ENCODE assay signal across 18 cellular contexts in genomic region chr2:239383036-239383795, GRCh38. TPM values are rescaled to one million over a fixed set of nuclear protein-coding genes. Genes with fewer than 3 reads are reported as not detected.
A peak's percentile ranks its signal among the peaks of the same experiment; 100 is the strongest.
DNase-seq lines count a peak whose midpoint lies in the region; ATAC-seq and TF ChIP-seq lines count a peak whose summit lies in the region.
"Had no signal": no experiment of that assay in that cellular context is flagged by ENCODE, and none has a peak within 500 bp of the region (broad histone marks: within the 10 kb centered on the region; RNA-seq: fewer than 3 reads in every experiment).

No MANE protein-coding gene starts in this region.

- DNase-seq in Right ventricle myocardium inferior (ENCODE audit: missing footprints) = peak; percentile 9
- DNase-seq in right atrium auricular region (ENCODE audit: low spot score) = no peak
- DNase-seq in T-helper 17 cell = no peak
- peak; percentile 16 to 39 for DNase-seq in left lung
- DNase-seq in upper lobe of right lung = peak; percentile 43
- no peak for DNase-seq in effector memory CD4-positive, alpha-beta T cell
- DNase-seq in COLO668 (lab: John Stamatoyannopoulos, UW; ENCODE audit: unreplicated experiment) = no peak
- DNase-seq: activated CD4-positive, alpha-beta memory T cell treated with anti-CD3 and anti-CD28 coated beads, Interleukin-2, amount 10 ng/mL, durations not matched to agents 7 days and 5 days; foreskin fibroblast; NCI-H1436; NCI-H524; SW 1271 had no signal

- TF ChIP-seq CTCF in right atrium auricular region (IDR thresholded peaks at IDR 0.05) (no peak), left lung (IDR thresholded peaks at IDR 0.05) (no peak), upper lobe of right lung (IDR thresholded peaks at IDR 0.05) (no peak)

- intact Hi-C loops in Right ventricle myocardium inferior (cut with DNase I) = no loop called here
- intact Hi-C loops in left lung (cut with DNase I) = no loop called here
- intact Hi-C loops in upper lobe of right lung (cut with DNase I) = no loop called here

- H3K27ac Mint-ChIP-seq in T-helper 17 cell = peak overlapping the region; percentile 97
- H3K27ac Mint-ChIP-seq: activated CD4-positive, alpha-beta memory T cell treated with anti-CD3 and anti-CD28 coated beads, Interleukin-2, amount 10 ng/mL, durations not matched to agents 7 days and 5 days; activated T-helper 1 cell treated with anti-CD3 and anti-CD28 coated beads, Interleukin-12 subunit alpha, Interleukin-12 subunit beta, Interleukin-2, Interleukin-4 antibody, amounts not matched to agents 30 ng/mL and 10 ng/mL and 1 ng/mL, durations not matched to agents 14 hours and 24 hours and 36 hours; dendritic cell treated with granulocyte-macrophage colony-stimulating factor and Interleukin-4, amounts not matched to agents 40 ng/mL and 50 ng/mL, for 4 days; neural progenitor cell had no signal

- H3K27me3 ChIP-seq in right atrium auricular region = no peaks in the 10 kb centered on the region
- H3K27me3 ChIP-seq in left lung = no peaks in the 10 kb centered on the region
- no peaks in the 10 kb centered on the region for H3K27me3 ChIP-seq in upper lobe of right lung
- no peaks in the 10 kb centered on the region for H3K27me3 ChIP-seq in effector memory CD4-positive, alpha-beta T cell (replicated peaks; ENCODE audit: control insufficient read depth, insufficient read depth, low read length, poor library complexity, severe bottlenecking)
- H3K27me3 ChIP-seq: neural progenitor cell had no signal

- H3K4me3 ChIP-seq in right atrium auricular region = no peak overlapping the region
- H3K4me3 ChIP-seq in left lung = no peak overlapping the region
- no peak overlapping the region for H3K4me3 ChIP-seq in upper lobe of right lung
- H3K4me3 ChIP-seq in effector memory CD4-positive, alpha-beta T cell (ENCODE audit: insufficient read depth, low read depth, low read length, poor library complexity, severe bottlenecking) = no peak overlapping the region
- H3K4me3 ChIP-seq: HAP-1, neural progenitor cell, thoracic aorta had no signal

- H3K4me1 ChIP-seq in right atrium auricular region (peaks cover 0 to 16% of the 10 kb centered on the region in 2 donors), left lung (peaks cover 0 to 24% of the 10 kb centered on the region in 2 donors), upper lobe of right lung (no peaks in the 10 kb centered on the region)
- H3K4me1 ChIP-seq in effector memory CD4-positive, alpha-beta T cell (ENCODE audit: control insufficient read depth, insufficient read depth, low read length, poor library complexity, severe bottlenecking) = peaks cover 17% of the 10 kb centered on the region

- H3K9me3 ChIP-seq in right atrium auricular region (no peaks in the 10 kb centered on the region), T-helper 17 cell (ENCODE audit: control insufficient read depth, low read length, poor library complexity, severe bottlenecking) (no peaks in the 10 kb centered on the region), left lung (no peaks in the 10 kb centered on the region), upper lobe of right lung (no peaks in the 10 kb centered on the region)
- no peaks in the 10 kb centered on the region for H3K9me3 ChIP-seq in effector memory CD4-positive, alpha-beta T cell (ENCODE audit: control insufficient read depth, low read length)
- H3K9me3 ChIP-seq: HAP-1, thoracic aorta had no signal

- no peak for ATAC-seq in Right ventricle myocardium inferior
- ATAC-seq in T-helper 17 cell = no peak
- no peak for ATAC-seq in left lung
- ATAC-seq in upper lobe of right lung = no peak
- no peak for ATAC-seq in GM19463 (IDR thresholded peaks at IDR 0.05; ENCODE audit: unreplicated experiment)

- no peak overlapping the region for H3K4me3 Mint-ChIP-seq in T-helper 17 cell
- H3K4me3 Mint-ChIP-seq: activated CD4-positive, alpha-beta memory T cell treated with anti-CD3 and anti-CD28 coated beads, Interleukin-2, amount 10 ng/mL, durations not matched to agents 7 days and 5 days; activated T-helper 1 cell treated with anti-CD3 and anti-CD28 coated beads, Interleukin-12 subunit alpha, Interleukin-12 subunit beta, Interleukin-2, Interleukin-4 antibody, amounts not matched to agents 30 ng/mL and 10 ng/mL and 1 ng/mL, durations not matched to agents 14 hours and 24 hours and 36 hours; dendritic cell treated with granulocyte-macrophage colony-stimulating factor and Interleukin-4, amounts not matched to agents 40 ng/mL and 50 ng/mL, for 4 days; neural progenitor cell had no signal

- H3K27ac ChIP-seq in right atrium auricular region = no peak overlapping the region
- no peak overlapping the region for H3K27ac ChIP-seq in left lung
- no peak overlapping the region for H3K27ac ChIP-seq in upper lobe of right lung
- H3K27ac ChIP-seq in effector memory CD4-positive, alpha-beta T cell (ENCODE audit: insufficient read depth, low read length, poor library complexity, severe bottlenecking) = no peak overlapping the region
- H3K27ac ChIP-seq: neural progenitor cell, thoracic aorta had no signal

- peaks cover 25% of the 10 kb centered on the region for H3K4me1 Mint-ChIP-seq in T-helper 17 cell

- no peaks in the 10 kb centered on the region for H3K27me3 Mint-ChIP-seq in T-helper 17 cell
- H3K27me3 Mint-ChIP-seq: activated CD4-positive, alpha-beta memory T cell treated with anti-CD3 and anti-CD28 coated beads, Interleukin-2, amount 10 ng/mL, durations not matched to agents 7 days and 5 days; dendritic cell treated with granulocyte-macrophage colony-stimulating factor and Interleukin-4, amounts not matched to agents 40 ng/mL and 50 ng/mL, for 4 days had no signal

- peaks cover 2% of the 10 kb centered on the region for H3K36me3 Mint-ChIP-seq in T-helper 17 cell (ENCODE audit: low read depth)

- H3K36me3 ChIP-seq in right atrium auricular region (no peaks in the 10 kb centered on the region), left lung (peaks cover 0 to 15% of the 10 kb centered on the region in 2 donors), upper lobe of right lung (no peaks in the 10 kb centered on the region)
- no peaks in the 10 kb centered on the region for H3K36me3 ChIP-seq in effector memory CD4-positive, alpha-beta T cell (ENCODE audit: control insufficient read depth, insufficient read depth, low read length)
- H3K36me3 ChIP-seq: HAP-1, neural progenitor cell, thoracic aorta had no signal

RNA-seq across cellular contexts. Expression of gene HDAC4, which starts 17.6 kb away (rescaled TPM):
- total RNA-seq in Right ventricle myocardium inferior = 30.7 TPM
- total RNA-seq in right atrium auricular region = 10 to 100 TPM in 1 of 2 donors, 1 to 10 TPM in 1; 8.1 to 20.1 TPM
- 10 to 100 TPM; 78.9 to 79.0 TPM for total RNA-seq in T-helper 17 cell
- total RNA-seq in left lung = 10 to 100 TPM; 31.8 to 36.8 TPM
- 44.1 TPM for total RNA-seq in upper lobe of right lung

Comparison
In these comparisons a context has a peak if more than half of its experiments do, and no peak if none do; other contexts are left out.
1. DNase-seq: peak in Right ventricle myocardium inferior (single experiment), left lung (2 of 2) and upper lobe of right lung (single experiment); none in right atrium auricular region (single experiment), T-helper 17 cell (0 of 3), effector memory CD4-positive, alpha-beta T cell (0 of 3) and COLO668 (single experiment).